1 cellular context compared by ENCODE assay signal in the genomic region with DNA sequence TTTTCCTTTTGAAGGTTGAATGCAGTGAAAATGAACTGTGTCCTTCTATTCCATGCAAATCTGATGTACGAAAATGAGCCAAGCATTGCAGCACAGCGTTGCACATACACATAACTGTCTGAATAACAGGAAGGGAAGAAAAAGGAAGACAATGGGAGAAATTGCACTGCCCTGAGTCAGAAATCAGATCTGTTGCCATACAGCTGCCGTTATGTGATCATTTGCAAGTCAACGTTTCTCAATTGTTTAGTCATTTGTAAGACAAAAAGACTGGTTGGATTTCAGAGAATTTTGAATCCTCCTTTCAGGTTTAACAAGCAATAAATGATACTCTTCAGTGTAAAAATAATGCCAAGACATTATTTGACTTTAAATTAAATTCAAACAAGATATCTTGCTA.
A peak's percentile ranks its signal among the peaks of the same experiment; 100 is the strongest.
TF ChIP-seq lines count a peak whose summit lies in the region.

No MANE protein-coding gene starts in this region.

TF ChIP-seq in IMR-90, 13 proteins besides CTCF, POLR2A, EP300 and RAD21:
- no peak for TF ChIP-seq MAZ (IDR thresholded peaks at IDR 0.05; ENCODE audit: borderline replicate concordance, low read depth, low read length)
- TF ChIP-seq ELK1 (IDR thresholded peaks at IDR 0.05; ENCODE audit: borderline replicate concordance, low read depth, low read length) = no peak
- 0 out of 2 replicates have a peak, but pooled peaks have one; percentile 4 for TF ChIP-seq CEBPB (IDR thresholded peaks at IDR 0.05; ENCODE audit: low read depth, low read length)
- no peak for TF ChIP-seq NFE2L2 (IDR thresholded peaks at IDR 0.05; ENCODE audit: low read depth, low read length)
- no peak for TF ChIP-seq CHD1 (IDR thresholded peaks at IDR 0.05; ENCODE audit: low read depth, low read length)
